Comparison of ENCODE assay signal across 10 cellular contexts in genomic region chr19:795691-796581, GRCh38. TPM values are rescaled to one million over a fixed set of nuclear protein-coding genes. Genes with fewer than 3 reads are reported as not detected.
DNase-seq lines count a peak whose midpoint lies in the region; ATAC-seq and TF ChIP-seq lines count a peak whose summit lies in the region.
"Had no signal": no experiment of that assay in that cellular context is flagged by ENCODE, and none has a peak within 500 bp of the region (broad histone marks: within the 10 kb centered on the region; RNA-seq: fewer than 3 reads in every experiment).

No MANE protein-coding gene starts in this region.

- no peak for DNase-seq in activated CD8-positive, alpha-beta T cell treated with anti-CD3 and anti-CD28 coated beads, Interleukin-2, amount 10 ng/mL, durations not matched to agents 7 days and 5 days
- no peak for DNase-seq in stimulated activated effector memory CD8-positive, alpha-beta T cell treated with anti-CD3 and anti-CD28 coated beads, Interleukin-12 subunit alpha, Interleukin-12 subunit beta, amount 100 ng/mL, for 72 hours (ENCODE audit: low spot score in 2 of 2)
- DNase-seq in left lobe of liver (ENCODE audit: low spot score) = no peak

- H3K4me3 ChIP-seq in HEK293 (ENCODE audit: low read depth, low read length) (peak overlapping the region; percentile 67), iPS-18c (ENCODE audit: insufficient read depth, low read depth, low read length) (peak overlapping the region; percentile 58; the same call in 1 of the 2 replicates)

- peaks cover 0 to 29% of the 10 kb centered on the region in 2 experiments; a peak in 2 of 3 replicates for H3K36me3 ChIP-seq in HEK293 (ENCODE audit: control insufficient read depth in 2 of 2, insufficient read depth in 1 of 2, low read length in 2 of 2)

- peaks cover 23% of the 10 kb centered on the region for H3K36me3 Mint-ChIP-seq in activated CD8-positive, alpha-beta T cell treated with anti-CD3 and anti-CD28 coated beads, Interleukin-2, amount 10 ng/mL, durations not matched to agents 7 days and 5 days (ENCODE audit: low read depth)
- H3K36me3 Mint-ChIP-seq in stimulated activated effector memory CD8-positive, alpha-beta T cell treated with anti-CD3 and anti-CD28 coated beads, Interleukin-12 subunit alpha, Interleukin-12 subunit beta, amount 100 ng/mL, for 72 hours = peaks cover 43% of the 10 kb centered on the region

- no peak for TF ChIP-seq CTCF in HEK293 (tag by site-specific recombination; IDR thresholded peaks at IDR 0.05)

- ATAC-seq in activated CD8-positive, alpha-beta T cell treated with anti-CD3 and anti-CD28 coated beads, Interleukin-2, amount 10 ng/mL, durations not matched to agents 7 days and 5 days = no peak
- ATAC-seq in stimulated activated effector memory CD8-positive, alpha-beta T cell treated with anti-CD3 and anti-CD28 coated beads, Interleukin-12 subunit alpha, Interleukin-12 subunit beta, amount 100 ng/mL, for 72 hours = no peak
- ATAC-seq in left lobe of liver (no peak), HG02885 (IDR thresholded peaks at IDR 0.05; ENCODE audit: poor library complexity, unreplicated experiment) (no peak), HG02759 (IDR thresholded peaks at IDR 0.05; ENCODE audit: unreplicated experiment) (no peak), GM18909 (IDR thresholded peaks at IDR 0.05; ENCODE audit: poor library complexity, unreplicated experiment) (no peak)

- peak overlapping the region; percentile 91 for H3K4me3 Mint-ChIP-seq in activated CD8-positive, alpha-beta T cell treated with anti-CD3 and anti-CD28 coated beads, Interleukin-2, amount 10 ng/mL, durations not matched to agents 7 days and 5 days
- H3K4me3 Mint-ChIP-seq in stimulated activated effector memory CD8-positive, alpha-beta T cell treated with anti-CD3 and anti-CD28 coated beads, Interleukin-12 subunit alpha, Interleukin-12 subunit beta, amount 100 ng/mL, for 72 hours = peak overlapping the region; percentile 92

- H3K4me1 Mint-ChIP-seq in activated CD8-positive, alpha-beta T cell treated with anti-CD3 and anti-CD28 coated beads, Interleukin-2, amount 10 ng/mL, durations not matched to agents 7 days and 5 days (ENCODE audit: low read depth) = peaks cover 21% of the 10 kb centered on the region
- peaks cover 27% of the 10 kb centered on the region for H3K4me1 Mint-ChIP-seq in stimulated activated effector memory CD8-positive, alpha-beta T cell treated with anti-CD3 and anti-CD28 coated beads, Interleukin-12 subunit alpha, Interleukin-12 subunit beta, amount 100 ng/mL, for 72 hours

- H3K27ac ChIP-seq in HEK293 (ENCODE audit: extremely low read depth, low read depth, low read length) = peak overlapping the region; percentile 53; the same call in 1 of the 2 replicates

- no peak overlapping the region for H3K27ac Mint-ChIP-seq in activated CD8-positive, alpha-beta T cell treated with anti-CD3 and anti-CD28 coated beads, Interleukin-2, amount 10 ng/mL, durations not matched to agents 7 days and 5 days
- no peak overlapping the region for H3K27ac Mint-ChIP-seq in stimulated activated effector memory CD8-positive, alpha-beta T cell treated with anti-CD3 and anti-CD28 coated beads, Interleukin-12 subunit alpha, Interleukin-12 subunit beta, amount 100 ng/mL, for 72 hours

- H3K9me3 ChIP-seq in HEK293 (ENCODE audit: control insufficient read depth, insufficient read depth, low read depth, low read length) = no peaks in the 10 kb centered on the region
- H3K9me3 ChIP-seq in iPS-18c (ENCODE audit: control insufficient read depth, insufficient read depth, low read length) = no peaks in the 10 kb centered on the region

- H3K27me3 Mint-ChIP-seq in activated CD8-positive, alpha-beta T cell treated with anti-CD3 and anti-CD28 coated beads, Interleukin-2, amount 10 ng/mL, durations not matched to agents 7 days and 5 days (ENCODE audit: low read depth) = no peaks in the 10 kb centered on the region

- CTCF ChIA-PET in HEK293 (lab: Yijun Ruan, JAX) = interaction anchor here (1.0 to 1.2 kb wide), 2 partner anchors 25 to 470 kb away, joined by 3 to 4 read pairs; no protein-coding TSS in a partner anchor
- CTCF ChIA-PET in activated CD8-positive, alpha-beta T cell treated with anti-CD3 and anti-CD28 coated beads, Interleukin-2, amount 10 ng/mL, durations not matched to agents 7 days and 5 days (lab: Charles Lee) = interaction anchor here (1.1 kb wide), 1 partner anchor 285 kb away, joined by 3 read pairs; no protein-coding TSS in a partner anchor

- POLR2A ChIA-PET in HEK293 (lab: Yijun Ruan, JAX) = no interaction called here
- POLR2A ChIA-PET in activated CD8-positive, alpha-beta T cell treated with anti-CD3 and anti-CD28 coated beads, Interleukin-2, amount 10 ng/mL, durations not matched to agents 7 days and 5 days (lab: Charles Lee) = interaction anchor here (1.1 kb wide), 1 partner anchor 14 kb away, joined by 3 read pairs; no protein-coding TSS in a partner anchor

- H3K4me1 ChIP-seq in HEK293 (ENCODE audit: control insufficient read depth, insufficient read depth, low read length) = peaks cover 7% of the 10 kb centered on the region

- H3K9me3 Mint-ChIP-seq in activated CD8-positive, alpha-beta T cell treated with anti-CD3 and anti-CD28 coated beads, Interleukin-2, amount 10 ng/mL, durations not matched to agents 7 days and 5 days (ENCODE audit: insufficient read depth) = no peaks in the 10 kb centered on the region
- no peaks in the 10 kb centered on the region for H3K9me3 Mint-ChIP-seq in stimulated activated effector memory CD8-positive, alpha-beta T cell treated with anti-CD3 and anti-CD28 coated beads, Interleukin-12 subunit alpha, Interleukin-12 subunit beta, amount 100 ng/mL, for 72 hours

TF ChIP-seq in HEK293, 187 proteins besides CTCF, POLR2A, EP300 and RAD21:
- TF ChIP-seq GLIS2 (tag by site-specific recombination; IDR thresholded peaks at IDR 0.05) = no peak
- TF ChIP-seq MEIS1 (CRISPR knock-in tag; IDR thresholded peaks at IDR 0.05; ENCODE audit: borderline replicate concordance) = no peak
- no peak for TF ChIP-seq ZNF843 (tag by site-specific recombination; IDR thresholded peaks at IDR 0.05)
- TF ChIP-seq ZNF266 (tag by site-specific recombination; IDR thresholded peaks at IDR 0.05; ENCODE audit: low read depth) = no peak
- TF ChIP-seq, protein P1, sequence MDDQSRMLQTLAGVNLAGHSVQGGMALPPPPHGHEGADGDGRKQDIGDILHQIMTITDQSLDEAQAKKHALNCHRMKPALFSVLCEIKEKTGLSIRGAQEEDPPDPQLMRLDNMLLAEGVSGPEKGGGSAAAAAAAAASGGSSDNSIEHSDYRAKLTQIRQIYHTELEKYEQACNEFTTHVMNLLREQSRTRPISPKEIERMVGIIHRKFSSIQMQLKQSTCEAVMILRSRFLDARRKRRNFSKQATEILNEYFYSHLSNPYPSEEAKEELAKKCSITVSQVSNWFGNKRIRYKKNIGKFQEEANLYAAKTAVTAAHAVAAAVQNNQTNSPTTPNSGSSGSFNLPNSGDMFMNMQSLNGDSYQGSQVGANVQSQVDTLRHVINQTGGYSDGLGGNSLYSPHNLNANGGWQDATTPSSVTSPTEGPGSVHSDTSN (CRISPR knock-in tag; IDR thresholded peaks at IDR 0.05) = no peak
- TF ChIP-seq ZNF311 (tag by site-specific recombination; IDR thresholded peaks at IDR 0.05; ENCODE audit: borderline replicate concordance) = no peak
- TF ChIP-seq ZNF560 (tag by site-specific recombination; IDR thresholded peaks at IDR 0.05; ENCODE audit: borderline replicate concordance) = no peak
- no peak for TF ChIP-seq ZNF692 (tag by site-specific recombination; IDR thresholded peaks at IDR 0.05)
- no peak for TF ChIP-seq ZNF175 (tag by site-specific recombination; IDR thresholded peaks at IDR 0.05)
- TF ChIP-seq, protein P2, sequence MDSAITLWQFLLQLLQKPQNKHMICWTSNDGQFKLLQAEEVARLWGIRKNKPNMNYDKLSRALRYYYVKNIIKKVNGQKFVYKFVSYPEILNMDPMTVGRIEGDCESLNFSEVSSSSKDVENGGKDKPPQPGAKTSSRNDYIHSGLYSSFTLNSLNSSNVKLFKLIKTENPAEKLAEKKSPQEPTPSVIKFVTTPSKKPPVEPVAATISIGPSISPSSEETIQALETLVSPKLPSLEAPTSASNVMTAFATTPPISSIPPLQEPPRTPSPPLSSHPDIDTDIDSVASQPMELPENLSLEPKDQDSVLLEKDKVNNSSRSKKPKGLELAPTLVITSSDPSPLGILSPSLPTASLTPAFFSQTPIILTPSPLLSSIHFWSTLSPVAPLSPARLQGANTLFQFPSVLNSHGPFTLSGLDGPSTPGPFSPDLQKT (IDR thresholded peaks at IDR 0.05; ENCODE audit: borderline replicate concordance, low read depth, low read length) = no peak

RNA-seq across cellular contexts. Expression of gene PTBP1, which starts 1.3 kb away (rescaled TPM):
- 100 to 1,000 TPM; 524 to 526 TPM for total RNA-seq in activated CD8-positive, alpha-beta T cell treated with anti-CD3 and anti-CD28 coated beads, Interleukin-2, amount 10 ng/mL, durations not matched to agents 7 days and 5 days
- total RNA-seq in left lobe of liver = 115 TPM

RNA-seq across cellular contexts. Expression of gene PLPPR3, which starts 25.8 kb away (rescaled TPM):
- total RNA-seq in activated CD8-positive, alpha-beta T cell treated with anti-CD3 and anti-CD28 coated beads, Interleukin-2, amount 10 ng/mL, durations not matched to agents 7 days and 5 days = not detected
- total RNA-seq in left lobe of liver = not detected

RNA-seq across cellular contexts. Expression of gene AZU1, which starts 31.7 kb away (rescaled TPM):
- not detected for total RNA-seq in activated CD8-positive, alpha-beta T cell treated with anti-CD3 and anti-CD28 coated beads, Interleukin-2, amount 10 ng/mL, durations not matched to agents 7 days and 5 days
- 0.60 TPM for total RNA-seq in left lobe of liver
- total RNA-seq: H4, renal cortical epithelial cell had no signal

RNA-seq across cellular contexts. Expression of gene PRTN3, which starts 44.9 kb away (rescaled TPM):
- total RNA-seq in activated CD8-positive, alpha-beta T cell treated with anti-CD3 and anti-CD28 coated beads, Interleukin-2, amount 10 ng/mL, durations not matched to agents 7 days and 5 days = not detected
- total RNA-seq in left lobe of liver = 0.23 TPM
- total RNA-seq: renal cortical epithelial cell had no signal

RNA-seq across cellular contexts. Expression of gene MISP, which starts 45.0 kb away (rescaled TPM):
- total RNA-seq in activated CD8-positive, alpha-beta T cell treated with anti-CD3 and anti-CD28 coated beads, Interleukin-2, amount 10 ng/mL, durations not matched to agents 7 days and 5 days = not detected
- 0.18 TPM for total RNA-seq in left lobe of liver
- total RNA-seq: H4 had no signal
